ENCODE assay signal across 8 cellular contexts in genomic region chr11:75867778-75868374, GRCh38. TPM values are rescaled to one million over a fixed set of nuclear protein-coding genes. Genes with fewer than 3 reads are reported as not detected.
DNase-seq lines count a peak whose midpoint lies in the region; ATAC-seq and TF ChIP-seq lines count a peak whose summit lies in the region.

No MANE protein-coding gene starts in this region.

- POLR2A ChIA-PET in Panc1 (lab: Charles Lee) = no interaction called here

- no peaks in the 10 kb centered on the region for H3K36me3 ChIP-seq in Panc1 (ENCODE audit: control insufficient read depth, insufficient read depth, low read length)
- no peaks in the 10 kb centered on the region for H3K36me3 ChIP-seq in smooth muscle cell (ENCODE audit: low read depth)

- peak; percentile 82 for ATAC-seq in Panc1
- ATAC-seq in GM18517 (IDR thresholded peaks at IDR 0.05; ENCODE audit: unreplicated experiment) = no peak

- H3K27me3 ChIP-seq in Panc1 (ENCODE audit: control insufficient read depth, insufficient read depth, low read length) = no peaks in the 10 kb centered on the region
- no peaks in the 10 kb centered on the region for H3K27me3 ChIP-seq in smooth muscle cell (ENCODE audit: low read depth)

- WGBS in smooth muscle cell (ENCODE audit: low lambda C conversion rate) = 46% methylated on average over 6 of the region's 6 CpGs

- H3K9me3 ChIP-seq in Panc1 (ENCODE audit: control insufficient read depth, insufficient read depth, low read depth, low read length) (no peaks in the 10 kb centered on the region), smooth muscle cell (replicated peaks; ENCODE audit: low read depth) (no peaks in the 10 kb centered on the region)

- no peak overlapping the region for H3K9ac ChIP-seq in smooth muscle cell (ENCODE audit: low read depth)

- intact Hi-C loops in Panc1 (cut with micrococcal nuclease; ENCODE audit: unreplicated experiment) = loop anchor here (1.0 to 5.0 kb wide), 3 partner anchors 65 to 326 kb away; no protein-coding TSS in a partner anchor

- peak; percentile 62 for TF ChIP-seq CTCF in HFF-Myc (IDR thresholded peaks at IDR 0.05; ENCODE audit: low read depth, low read length, missing control alignments)
- TF ChIP-seq CTCF in Panc1 (IDR thresholded peaks at IDR 0.05) = peak; percentile 84
- peak; percentile 64 for TF ChIP-seq CTCF in astrocyte of the cerebellum (IDR thresholded peaks at IDR 0.05; ENCODE audit: low read depth, low read length, missing control alignments)
- peak; percentile 81 for TF ChIP-seq CTCF in smooth muscle cell (IDR thresholded peaks at IDR 0.05; ENCODE audit: borderline replicate concordance, insufficient read depth, poor library complexity, severe bottlenecking)

- CTCF ChIA-PET in Panc1 (lab: Charles Lee) = interaction anchor here (0.6 to 2.8 kb wide), 3 partner anchors 26 to 219 kb away, joined by 3 to 12 read pairs (median 6); no protein-coding TSS in a partner anchor

- H3K27ac ChIP-seq in Panc1 (ENCODE audit: low read length) (no peak overlapping the region), smooth muscle cell (ENCODE audit: low read depth) (no peak overlapping the region)

- BruUV-seq in Panc1 (replicated peaks; lab: Mats Ljungman, UMichigan) = no TSS peak

- H3K4me1 ChIP-seq in Panc1 (ENCODE audit: control insufficient read depth, insufficient read depth, low read length) = peaks cover 7% of the 10 kb centered on the region
- peaks cover 6% of the 10 kb centered on the region for H3K4me1 ChIP-seq in smooth muscle cell (ENCODE audit: low read depth)

- H3K79me2 ChIP-seq in smooth muscle cell (ENCODE audit: low read depth) = no peaks in the 10 kb centered on the region

- H3K4me2 ChIP-seq in smooth muscle cell = no peak overlapping the region

- DNase-seq in DMS 273 treated with DMSO at 0.1 percent for 48 hours (lab: John Stamatoyannopoulos, UW) (peak; percentile 1), HFF-Myc (ENCODE audit: extremely low read depth, low read depth) (peak; percentile 20), Panc1 (ENCODE audit: low read depth, low spot score) (peak; percentile 27), astrocyte of the cerebellum (ENCODE audit: low read depth) (peak; percentile 46), hepatic stellate cell (ENCODE audit: low spot score) (peak; percentile 42), smooth muscle cell (lab: John Stamatoyannopoulos, UW; ENCODE audit: unreplicated experiment) (no peak), GF-D8 (lab: John Stamatoyannopoulos, UW) (no peak)

- peaks cover 57% of the 10 kb centered on the region for H4K20me1 ChIP-seq in smooth muscle cell (ENCODE audit: low read depth)

- in situ Hi-C loops in Panc1 (cut with HindIII; ENCODE audit: low pct_unique_long_range_greater_than_20kb, low sequenced_read_pairs) (no loop called here), astrocyte of the cerebellum (cut with HindIII; ENCODE audit: low sequenced_read_pairs) (no loop called here)

- H2AFZ ChIP-seq in smooth muscle cell (ENCODE audit: low read depth) = no peak overlapping the region

- H3K4me3 ChIP-seq in HFF-Myc (replicated peaks; ENCODE audit: low read depth, low read length) (no peak overlapping the region), Panc1 (ENCODE audit: low read depth in 2 of 2, low read length in 2 of 2) (no peak overlapping the region), astrocyte of the cerebellum (ENCODE audit: low read depth, low read length) (no peak overlapping the region), smooth muscle cell (no peak overlapping the region)

- H3F3A ChIP-seq in smooth muscle cell (ENCODE audit: low read depth) = peaks cover 3% of the 10 kb centered on the region

RNA-seq across cellular contexts. Expression of gene UVRAG, which starts 52.9 kb away (rescaled TPM):
- total RNA-seq in Panc1 (2021; ENCODE audit: unreplicated experiment) (29.5 TPM), smooth muscle cell (20.2 and 22.6 TPM in 2 replicates)
- polyA plus RNA-seq in Panc1 (2012; ENCODE audit: insufficient read length) = 12.0 TPM
- 12.9 and 18.1 TPM in 2 replicates for polyA plus RNA-seq in smooth muscle cell

Comparison
In these comparisons a context has a peak if more than half of its experiments do, and no peak if none do; other contexts are left out.
1. DNase-seq: peak in DMS 273 treated with DMSO at 0.1 percent for 48 hours (single experiment), HFF-Myc (single experiment), Panc1 (single experiment), astrocyte of the cerebellum (single experiment) and hepatic stellate cell (single experiment); none in smooth muscle cell (single experiment) and GF-D8 (single experiment).
2. Peak in every context shown above with its lines, with median percentiles within 50 percentile points of each other: CTCF ChIP-seq.